Comparison of ENCODE assay signal across 21 cellular contexts in genomic region chr3:89503891-89504391, GRCh38.
DNase-seq lines count a peak whose midpoint lies in the region; ATAC-seq and TF ChIP-seq lines count a peak whose summit lies in the region.
"Had no signal": no experiment of that assay in that cellular context is flagged by ENCODE, and none has a peak within 500 bp of the region (broad histone marks: within the 10 kb centered on the region; RNA-seq: fewer than 3 reads in every experiment).

No MANE protein-coding gene starts in this region.

- intact Hi-C loops in PC-9 (cut with micrococcal nuclease; ENCODE audit: unreplicated experiment): no loop called here

- H3F3A ChIP-seq in PC-9 (ENCODE audit: insufficient read depth, low read depth): no peaks in the 10 kb centered on the region

- no peak overlapping the region for H3K27ac Mint-ChIP-seq in stimulated activated memory B cell treated with anti-CD40 and anti-IgM and Interleukin-4, amounts not matched to agents 10 μg/mL and 1 μg/mL and 100 μg/mL, for 72 hours
- no peak overlapping the region for H3K27ac Mint-ChIP-seq in T-helper 17 cell
- H3K27ac Mint-ChIP-seq: CD4-positive, CD25-positive, alpha-beta regulatory T cell; CD8-positive, alpha-beta T cell; GM23338; H9 had no signal

- H3K4me3 Mint-ChIP-seq in stimulated activated memory B cell treated with anti-CD40 and anti-IgM and Interleukin-4, amounts not matched to agents 10 μg/mL and 1 μg/mL and 100 μg/mL, for 72 hours: no peak overlapping the region
- H3K4me3 Mint-ChIP-seq in T-helper 17 cell: no peak overlapping the region
- H3K4me3 Mint-ChIP-seq: CD4-positive, CD25-positive, alpha-beta regulatory T cell; CD8-positive, alpha-beta T cell; GM23338; H9 had no signal

- CTCF ChIA-PET in PC-9 (lab: Charles Lee): no interaction called here

- H3K36me3 ChIP-seq in PC-9 (ENCODE audit: low read depth): no peaks in the 10 kb centered on the region

- H3K4me3 ChIP-seq in LNCaP clone FGC (ENCODE audit: low read depth, low read length) (no peak overlapping the region), PC-9 (no peak overlapping the region)
- H3K4me3 ChIP-seq: A549, GM12878, GM23338 had no signal

- H3K79me2 ChIP-seq in PC-9 (ENCODE audit: low read depth): no peaks in the 10 kb centered on the region

- POLR2A ChIA-PET in PC-9 (lab: Charles Lee; ENCODE audit: unreplicated experiment): no interaction called here

- H2AFZ ChIP-seq in PC-9: peak overlapping the region; percentile 64; the same call in 1 of the 2 replicates
- H2AFZ ChIP-seq: GM23338 had no signal

- peak; percentile 39 for ATAC-seq in stimulated activated memory B cell treated with anti-CD40 and anti-IgM and Interleukin-4, amounts not matched to agents 10 μg/mL and 1 μg/mL and 100 μg/mL, for 72 hours
- ATAC-seq in T-helper 17 cell (no peak), HG02623 (IDR thresholded peaks at IDR 0.05; ENCODE audit: unreplicated experiment) (no peak)
- ATAC-seq: A549; CD8-positive, alpha-beta T cell; GM12878; GM23338; HCT116 had no signal

- H3K36me3 Mint-ChIP-seq in stimulated activated memory B cell treated with anti-CD40 and anti-IgM and Interleukin-4, amounts not matched to agents 10 μg/mL and 1 μg/mL and 100 μg/mL, for 72 hours: no peaks in the 10 kb centered on the region
- H3K36me3 Mint-ChIP-seq in T-helper 17 cell (ENCODE audit: low read depth): no peaks in the 10 kb centered on the region
- H3K36me3 Mint-ChIP-seq: CD4-positive, CD25-positive, alpha-beta regulatory T cell; CD8-positive, alpha-beta T cell had no signal

- H3K9me2 ChIP-seq in PC-9 (ENCODE audit: insufficient read depth): no peaks in the 10 kb centered on the region

- no peaks in the 10 kb centered on the region for H3K27me3 ChIP-seq in PC-9 (ENCODE audit: insufficient read depth, low read depth)

- no TSS peak for BruUV-seq in PC-9 (replicated peaks; lab: Mats Ljungman, UMichigan)

- H3K4me2 ChIP-seq in PC-9: peak overlapping the region; percentile 8; the same call in 1 of the 2 replicates
- H3K4me2 ChIP-seq: A549, GM23338 had no signal

- no peaks in the 10 kb centered on the region for H3K9me3 ChIP-seq in PC-9 (ENCODE audit: insufficient read depth, low read depth)
- no peaks in the 10 kb centered on the region for H3K9me3 ChIP-seq in T-helper 17 cell (ENCODE audit: control insufficient read depth, low read length, poor library complexity, severe bottlenecking)
- H3K9me3 ChIP-seq: A549, Caco-2 had no signal

- DNase-seq in LNCaP clone FGC (ENCODE audit: low read depth) (peak; percentile 83), PC-9 (no peak), substantia nigra (lab: John Stamatoyannopoulos, UW) (no peak), T-helper 17 cell (no peak), NCI-H2081 (lab: John Stamatoyannopoulos, UW) (no peak)
- DNase-seq: 8988T; C1 segment of cervical spinal cord; CD4-positive, CD25-positive, alpha-beta regulatory T cell; CD8-positive, alpha-beta T cell; DMS153; DND-41; GDM1; H9 had no signal

- H3K9me3 Mint-ChIP-seq in stimulated activated memory B cell treated with anti-CD40 and anti-IgM and Interleukin-4, amounts not matched to agents 10 μg/mL and 1 μg/mL and 100 μg/mL, for 72 hours: no peaks in the 10 kb centered on the region
- H3K9me3 Mint-ChIP-seq: GM23338 had no signal

- H3K27me3 Mint-ChIP-seq in stimulated activated memory B cell treated with anti-CD40 and anti-IgM and Interleukin-4, amounts not matched to agents 10 μg/mL and 1 μg/mL and 100 μg/mL, for 72 hours: no peaks in the 10 kb centered on the region
- no peaks in the 10 kb centered on the region for H3K27me3 Mint-ChIP-seq in T-helper 17 cell
- H3K27me3 Mint-ChIP-seq: CD4-positive, CD25-positive, alpha-beta regulatory T cell had no signal

- no peaks in the 10 kb centered on the region for H4K20me1 ChIP-seq in PC-9 (ENCODE audit: insufficient read depth)

- peak overlapping the region; percentile 76 for H3K27ac ChIP-seq in 22Rv1
- no peak overlapping the region for H3K27ac ChIP-seq in PC-9
- H3K27ac ChIP-seq in substantia nigra (ENCODE audit: low read depth, low read length, poor library complexity, severe bottlenecking): no peak overlapping the region
- H3K27ac ChIP-seq: A549 had no signal

- H3K4me1 ChIP-seq in PC-9 (replicated peaks; ENCODE audit: insufficient read depth): no peaks in the 10 kb centered on the region
- H3K4me1 ChIP-seq: A549, Caco-2 had no signal

- no peak for TF ChIP-seq CTCF in 22Rv1 (IDR thresholded peaks at IDR 0.05)
- no peak for TF ChIP-seq CTCF in LNCaP clone FGC (IDR thresholded peaks at IDR 0.05; ENCODE audit: control insufficient read depth, extremely low read depth, insufficient read depth)
- TF ChIP-seq CTCF in PC-9 (conservative IDR thresholded peaks at IDR 0.05): no peak

- H3K4me1 Mint-ChIP-seq in stimulated activated memory B cell treated with anti-CD40 and anti-IgM and Interleukin-4, amounts not matched to agents 10 μg/mL and 1 μg/mL and 100 μg/mL, for 72 hours: no peaks in the 10 kb centered on the region
- H3K4me1 Mint-ChIP-seq in T-helper 17 cell: no peaks in the 10 kb centered on the region
- H3K4me1 Mint-ChIP-seq: CD4-positive, CD25-positive, alpha-beta regulatory T cell; GM23338; H9 had no signal
